ENCODE assay signal across 18 cellular contexts in genomic region chr16:86291491-86291890, GRCh38.
A peak's percentile ranks its signal among the peaks of the same experiment; 100 is the strongest.
DNase-seq lines count a peak whose midpoint lies in the region; ATAC-seq and TF ChIP-seq lines count a peak whose summit lies in the region.
"Had no signal": no experiment of that assay in that cellular context is flagged by ENCODE, and none has a peak within 500 bp of the region (broad histone marks: within the 10 kb centered on the region; RNA-seq: fewer than 3 reads in every experiment).

No MANE protein-coding gene starts in this region.

- H3K27ac ChIP-seq in neural progenitor cell = no peak overlapping the region
- no peak overlapping the region for H3K27ac ChIP-seq in mammary epithelial cell (ENCODE audit: insufficient read depth, low read depth, low read length)
- H3K27ac ChIP-seq: 22Rv1, BLaER1, C4-2B had no signal

- H3K36me3 Mint-ChIP-seq in glutamatergic neuron (ENCODE audit: unreplicated experiment) (no peaks in the 10 kb centered on the region), neural progenitor cell (no peaks in the 10 kb centered on the region)
- H3K36me3 Mint-ChIP-seq: CD4-positive, CD25-positive, alpha-beta regulatory T cell; CD8-positive, alpha-beta T cell had no signal

- H3K27ac Mint-ChIP-seq in glutamatergic neuron (ENCODE audit: unreplicated experiment) = peak overlapping the region; percentile 25
- H3K27ac Mint-ChIP-seq in neural progenitor cell = no peak overlapping the region
- H3K27ac Mint-ChIP-seq: B cell; CD4-positive, CD25-positive, alpha-beta regulatory T cell; CD8-positive, alpha-beta T cell had no signal

- WGBS in mammary epithelial cell (ENCODE audit: low coverage, missing lambda C conversion rate) = 33% methylated on average over 7 of the region's 7 CpGs

- H3K9me3 ChIP-seq in neural progenitor cell (ENCODE audit: low read depth) = no peaks in the 10 kb centered on the region
- H3K9me3 ChIP-seq in mammary epithelial cell (replicated peaks; ENCODE audit: insufficient read depth, low read length) = no peaks in the 10 kb centered on the region
- H3K9me3 ChIP-seq: BLaER1, Caco-2 had no signal

- peaks cover 68% of the 10 kb centered on the region for H3K4me1 Mint-ChIP-seq in glutamatergic neuron (ENCODE audit: low read depth, unreplicated experiment)
- H3K4me1 Mint-ChIP-seq in neural progenitor cell = peaks cover 1% of the 10 kb centered on the region
- H3K4me1 Mint-ChIP-seq: B cell; CD4-positive, CD25-positive, alpha-beta regulatory T cell had no signal

- H3K27me3 Mint-ChIP-seq in glutamatergic neuron (ENCODE audit: unreplicated experiment) = peaks cover 17% of the 10 kb centered on the region
- peaks cover 82% of the 10 kb centered on the region for H3K27me3 Mint-ChIP-seq in neural progenitor cell (ENCODE audit: insufficient read depth, low read depth)

- dilution Hi-C loops in mammary epithelial cell (cut with HindIII; ENCODE audit: low sequenced_read_pairs) = no loop called here

- peaks cover 27% of the 10 kb centered on the region for H4K20me1 ChIP-seq in neural progenitor cell (ENCODE audit: low read depth)
- no peaks in the 10 kb centered on the region for H4K20me1 ChIP-seq in mammary epithelial cell (ENCODE audit: insufficient read depth, low read length)

- H3K4me3 ChIP-seq in neural progenitor cell (no peak overlapping the region), mammary epithelial cell (replicated peaks in 1 of 3; ENCODE audit: insufficient read depth in 1 of 3, low read depth in 2 of 3, low read length in 3 of 3) (no peak overlapping the region)
- H3K4me3 ChIP-seq: BLaER1 had no signal

- H3K4me1 ChIP-seq in neural progenitor cell (peaks cover 11% of the 10 kb centered on the region), mammary epithelial cell (ENCODE audit: insufficient read depth, low read length) (no peaks in the 10 kb centered on the region)
- H3K4me1 ChIP-seq: BLaER1, Caco-2 had no signal

- no peak for TF ChIP-seq CTCF in glutamatergic neuron (IDR thresholded peaks at IDR 0.05; ENCODE audit: partially characterized antibody, unreplicated experiment)
- no peak for TF ChIP-seq CTCF in neural progenitor cell (IDR thresholded peaks at IDR 0.05)
- TF ChIP-seq CTCF in mammary epithelial cell (conservative IDR thresholded peaks at IDR 0.05 in 1 of 2, IDR thresholded peaks at IDR 0.05 in 1 of 2; ENCODE audit: extremely low read depth in 1 of 2, insufficient read depth in 1 of 2, low read depth in 1 of 2, low read length in 2 of 2) = no peak

- DNase-seq in HT-29 (ENCODE audit: low spot score) (peak; percentile 18), glutamatergic neuron (no peak), neural progenitor cell (ENCODE audit: low spot score) (no peak), mammary epithelial cell (no peak), NCI-H2107 treated with DMSO at 0.1 percent for 48 hours (lab: John Stamatoyannopoulos, UW; ENCODE audit: unreplicated experiment) (no peak)
- DNase-seq: Caco-2; CD4-positive, CD25-positive, alpha-beta regulatory T cell; CD8-positive, alpha-beta T cell; DMS153; DND-41; GOT3; H7; HCEC 1CT had no signal

- H3K9ac ChIP-seq in neural progenitor cell (no peak overlapping the region), mammary epithelial cell (ENCODE audit: insufficient read depth, low read length) (no peak overlapping the region)
- H3K9ac ChIP-seq: BLaER1 had no signal

- H2AFZ ChIP-seq in neural progenitor cell (replicated peaks) = no peak overlapping the region
- H2AFZ ChIP-seq in mammary epithelial cell (ENCODE audit: low read depth, low read length) = no peak overlapping the region

- peaks cover 97% of the 10 kb centered on the region for H3K27me3 ChIP-seq in neural progenitor cell
- H3K27me3 ChIP-seq in mammary epithelial cell (ENCODE audit: insufficient read depth, low read length) = peaks cover 41% of the 10 kb centered on the region

- no peaks in the 10 kb centered on the region for H3K36me3 ChIP-seq in neural progenitor cell
- no peaks in the 10 kb centered on the region for H3K36me3 ChIP-seq in mammary epithelial cell (ENCODE audit: insufficient read depth, low read length)
- H3K36me3 ChIP-seq: BLaER1 had no signal

- intact Hi-C loops in mammary epithelial cell (cut with micrococcal nuclease) = no loop called here

- CTCF ChIA-PET in mammary epithelial cell (lab: Charles Lee; ENCODE audit: low non-redundant PET) = no interaction called here

- no peak for ATAC-seq in HG03521 (IDR thresholded peaks at IDR 0.05; ENCODE audit: unreplicated experiment)
- ATAC-seq: CD8-positive, alpha-beta T cell had no signal

- H3F3A ChIP-seq in neural progenitor cell (ENCODE audit: low read depth) = no peaks in the 10 kb centered on the region

- H3K79me2 ChIP-seq in neural progenitor cell (ENCODE audit: low read depth) = no peaks in the 10 kb centered on the region
- H3K79me2 ChIP-seq in mammary epithelial cell (ENCODE audit: insufficient read depth, low read length) = no peaks in the 10 kb centered on the region

- H3K9me3 Mint-ChIP-seq in glutamatergic neuron (ENCODE audit: unreplicated experiment) = peaks cover 9% of the 10 kb centered on the region
- H3K9me3 Mint-ChIP-seq in neural progenitor cell = no peaks in the 10 kb centered on the region
- H3K9me3 Mint-ChIP-seq: CD8-positive, alpha-beta T cell had no signal

- H3K4me3 Mint-ChIP-seq in glutamatergic neuron (ENCODE audit: unreplicated experiment) (peak overlapping the region; percentile 36), neural progenitor cell (peak overlapping the region; percentile 22)
- H3K4me3 Mint-ChIP-seq: B cell; CD4-positive, CD25-positive, alpha-beta regulatory T cell; CD8-positive, alpha-beta T cell had no signal

- BruUV-seq in mammary epithelial cell (replicated peaks; lab: Mats Ljungman, UMichigan) = no TSS peak

- in situ Hi-C loops in mammary epithelial cell (cut with MboI; ENCODE audit: low sequenced_read_pairs in 2 of 2) = no loop called here

- no peak overlapping the region for H3K4me2 ChIP-seq in neural progenitor cell
- no peak overlapping the region for H3K4me2 ChIP-seq in mammary epithelial cell (ENCODE audit: insufficient read depth, low read depth, low read length)
- H3K4me2 ChIP-seq: BLaER1 had no signal
